9 cellular contexts compared by ENCODE assay signal in genomic region chr12:5433081-5433839, GRCh38. TPM values are rescaled to one million over a fixed set of nuclear protein-coding genes. Genes with fewer than 3 reads are reported as not detected.
DNase-seq lines count a peak whose midpoint lies in the region; ATAC-seq and TF ChIP-seq lines count a peak whose summit lies in the region.
"Had no signal": no experiment of that assay in that cellular context is flagged by ENCODE, and none has a peak within 500 bp of the region (broad histone marks: within the 10 kb centered on the region; RNA-seq: fewer than 3 reads in every experiment).

No MANE protein-coding gene starts in this region.

- H3K36me3 ChIP-seq in OCI-LY7 (ENCODE audit: insufficient read depth, low read length) (peaks cover 19% of the 10 kb centered on the region), right atrium auricular region (no peaks in the 10 kb centered on the region), psoas muscle (ENCODE audit: insufficient read depth in 1 of 2, low read depth in 1 of 2) (no peaks in the 10 kb centered on the region)

- peaks cover 5 to 14% of the 10 kb centered on the region in 2 donors for H3K27me3 ChIP-seq in right atrium auricular region
- H3K27me3 ChIP-seq in psoas muscle (ENCODE audit: insufficient read depth in 3 of 3, low read length in 2 of 3): peaks cover 0 to 59% (median 6%) of the 10 kb centered on the region in 3 donors

- WGBS in psoas muscle, 3 donors: 7 to 11% (median 9%) methylated on average over 59 of the region's 59 CpGs

- no peaks in the 10 kb centered on the region for H3K9me3 ChIP-seq in OCI-LY7 (ENCODE audit: low read length)
- H3K9me3 ChIP-seq in right atrium auricular region: peaks cover 0 to 6% of the 10 kb centered on the region in 2 donors
- H3K9me3 ChIP-seq in psoas muscle: no peaks in the 10 kb centered on the region

- H3K79me2 ChIP-seq in OCI-LY7 (ENCODE audit: insufficient read depth, low read depth, low read length): peaks cover 53% of the 10 kb centered on the region

- BruUV-seq in OCI-LY7 (replicated peaks; lab: Mats Ljungman, UMichigan): no TSS peak

- H3K27ac ChIP-seq in OCI-LY7 (ENCODE audit: low read depth, low read length, poor library complexity, severe bottlenecking) (no peak overlapping the region), right atrium auricular region (peak overlapping the region; percentile 23 to 52), psoas muscle (no peak overlapping the region)

- H3K4me1 ChIP-seq in OCI-LY7 (ENCODE audit: insufficient read depth, low read length, poor library complexity, severe bottlenecking) (peaks cover 61% of the 10 kb centered on the region), right atrium auricular region (peaks cover 0 to 54% of the 10 kb centered on the region in 2 donors), psoas muscle (peaks cover 17% of the 10 kb centered on the region)

- intact Hi-C loops in OCI-LY7 (cut with micrococcal nuclease; ENCODE audit: unreplicated experiment) (loop anchor here (2.0 kb wide), 1 partner anchor 46 kb away; no protein-coding TSS in a partner anchor), psoas muscle (cut with DNase I) (no loop called here)

- no peak overlapping the region for H2AFZ ChIP-seq in OCI-LY7 (ENCODE audit: low read length)

- ATAC-seq in psoas muscle (peak in 2 of 4 donors; percentile 6 to 19), esophagus mucosa (no peak)

- H3K4me3 ChIP-seq in OCI-LY7 (ENCODE audit: low read depth, low read length, poor library complexity, severe bottlenecking) (peak overlapping the region; percentile 93), right atrium auricular region (peak overlapping the region; percentile 40 to 49), psoas muscle (peak overlapping the region; percentile 63)

- no peaks in the 10 kb centered on the region for H3K9me2 ChIP-seq in OCI-LY7 (ENCODE audit: insufficient read depth, low read length)

- peak overlapping the region; percentile 86 for H3K4me2 ChIP-seq in OCI-LY7 (ENCODE audit: low read length)

- DNase-seq in Daoy (ENCODE audit: low read depth): peak; percentile 54
- DNase-seq in OCI-LY7 (ENCODE audit: low spot score): no peak
- DNase-seq in right atrium auricular region (ENCODE audit: low spot score): no peak
- DNase-seq in psoas muscle: no peak
- DNase-seq in activated gamma-delta T cell treated with Interleukin-2 at 50 U/mL for 16 hours: no peak
- no peak for DNase-seq in kidney glomerular epithelial cell (lab: John Stamatoyannopoulos, UW)
- no peak for DNase-seq in NCI-H2107 treated with DMSO at 0.1 percent for 48 hours (lab: John Stamatoyannopoulos, UW; ENCODE audit: unreplicated experiment)
- DNase-seq: activated T-cell treated with anti-CD3 and anti-CD28 coated beads, Interleukin-2, amount 50 U/mL, for 24 hours had no signal

- CTCF ChIA-PET in OCI-LY7 (lab: Charles Lee; ENCODE audit: unreplicated experiment): interaction anchor here (0.9 kb wide), 1 partner anchor 78 kb away, joined by 4 read pairs; no protein-coding TSS in a partner anchor

- H4K20me1 ChIP-seq in OCI-LY7 (ENCODE audit: insufficient read depth, low read length): peaks cover 12% of the 10 kb centered on the region; the same call in 1 of the 2 replicates

- POLR2A ChIA-PET in OCI-LY7 (lab: Charles Lee): interaction anchor here (1.0 to 2.5 kb wide), 6 partner anchors 8 to 54 kb away, joined by 3 to 16 read pairs (median 4); no protein-coding TSS in a partner anchor

- TF ChIP-seq CTCF in OCI-LY7 (conservative IDR thresholded peaks at IDR 0.05; ENCODE audit: low read length): no peak
- TF ChIP-seq CTCF in right atrium auricular region (IDR thresholded peaks at IDR 0.05): no peak
- TF ChIP-seq CTCF in psoas muscle (IDR thresholded peaks at IDR 0.05): no peak

RNA-seq across cellular contexts. Expression of gene NTF3, which starts 1.4 kb away (rescaled TPM):
- total RNA-seq in Daoy (2014; rRNA removed; shearing (Covaris generic)): 12.7 and 25.3 TPM in 2 replicates
- total RNA-seq in OCI-LY7 (2014; rRNA removed; shearing (Covaris generic)): 9.6 and 15.2 TPM in 2 replicates
- total RNA-seq in OCI-LY7 (2022) (11.5 and 14.1 TPM in 2 replicates), right atrium auricular region (under 1 TPM; 0.63 to 0.67 TPM), psoas muscle (under 1 TPM; 0.25 to 0.62 (median 0.35) TPM), esophagus mucosa (2.0 TPM)
- under 1 TPM; 0.16 to 0.49 (median 0.29) TPM for polyA plus RNA-seq in psoas muscle

Comparison
In these comparisons a context has a peak if more than half of its experiments do, and no peak if none do; other contexts are left out.
1. H3K27ac ChIP-seq: peak in right atrium auricular region (2 of 2); none in OCI-LY7 (single experiment) and psoas muscle (single experiment).
2. Peak in every context shown above with its lines, with median percentiles within 50 percentile points of each other: H3K4me3 ChIP-seq.